8 cellular contexts compared by ENCODE assay signal in the genomic region with DNA sequence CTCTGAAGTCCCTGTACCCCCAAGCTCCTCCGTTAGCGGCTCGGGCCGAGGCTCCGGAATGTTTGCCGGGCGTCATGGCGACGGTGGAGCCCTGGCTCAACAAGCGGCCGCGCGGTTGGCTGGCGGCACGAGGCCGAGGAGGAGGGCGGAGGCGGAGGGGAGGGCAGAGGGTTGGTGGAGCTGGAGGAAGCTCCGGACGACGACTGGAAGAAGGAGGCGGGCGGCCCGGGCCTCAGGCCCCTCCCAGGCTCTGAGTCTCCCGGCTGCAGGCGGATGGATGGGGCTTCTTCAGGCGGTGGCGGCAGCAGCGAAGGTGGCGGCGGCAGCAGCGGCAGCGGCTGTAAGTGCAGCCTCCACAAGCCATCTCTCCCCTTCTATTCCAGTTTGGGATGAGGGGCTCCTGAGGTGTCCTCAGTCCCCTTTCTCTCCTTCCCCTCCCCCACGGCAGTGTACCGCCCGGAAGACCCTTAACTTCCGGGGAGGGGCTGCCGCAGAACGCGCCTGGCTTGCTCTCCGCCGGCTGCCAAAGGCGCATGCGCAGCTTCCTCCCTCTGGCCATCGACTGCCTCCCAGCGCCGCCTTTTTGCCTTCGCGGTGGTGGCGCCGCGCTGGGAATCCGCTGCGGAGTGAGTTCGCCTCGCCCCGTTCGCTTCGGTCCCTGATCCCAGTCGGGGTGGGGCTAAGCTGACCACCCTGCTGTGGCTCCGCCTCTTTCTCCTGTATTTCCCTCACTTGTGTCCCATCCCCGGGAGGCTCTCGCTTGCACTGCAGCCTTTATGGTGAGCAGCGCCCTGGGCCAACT.
DNase-seq lines count a peak whose midpoint lies in the region; ATAC-seq lines count a peak whose summit lies in the region.

A gene with protein sequence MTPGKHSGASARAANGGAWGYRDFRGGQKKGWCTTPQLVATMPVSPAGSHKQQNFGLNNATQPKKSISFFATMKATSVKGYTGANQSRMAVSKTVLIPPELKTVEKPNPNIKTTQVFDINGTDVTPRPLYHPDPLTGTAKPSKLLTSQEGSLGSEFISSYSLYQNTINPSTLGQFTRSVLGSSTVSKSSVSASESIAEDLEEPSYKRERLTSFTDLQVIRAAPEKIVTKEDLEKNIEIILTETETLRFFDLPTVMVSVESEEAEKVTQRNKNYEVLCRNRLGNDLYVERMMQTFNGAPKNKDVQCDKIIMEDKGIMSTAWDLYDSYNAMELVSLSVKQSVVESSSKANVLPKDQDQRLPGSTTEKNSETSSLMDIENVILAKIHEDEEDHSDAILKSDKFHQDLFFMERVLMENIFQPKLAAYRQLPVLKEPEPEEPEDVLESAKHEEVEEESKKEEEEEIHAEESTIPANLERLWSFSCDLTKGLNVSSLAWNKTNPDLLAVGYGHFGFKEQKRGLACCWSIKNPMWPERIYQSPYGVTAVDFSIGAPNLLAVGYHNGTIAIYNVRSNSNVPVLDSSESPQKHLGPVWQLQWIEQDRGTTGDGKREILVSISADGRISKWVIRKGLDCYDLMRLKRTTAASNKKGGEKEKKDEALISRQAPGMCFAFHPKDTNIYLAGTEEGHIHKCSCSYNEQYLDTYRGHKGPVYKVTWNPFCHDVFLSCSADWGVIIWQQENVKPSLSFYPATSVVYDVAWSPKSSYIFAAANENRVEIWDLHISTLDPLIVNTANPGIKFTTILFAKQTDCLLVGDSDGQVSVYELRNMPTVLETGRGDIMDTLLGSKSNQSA (minus strand): TSS at position 101 of the 802 bp plus-strand sequence. CDS start 25 bp downstream, at position 76.
A gene (plus strand): TSS at position 235 of the 802 bp plus-strand sequence. CDS start 39 bp downstream, at position 274.

- H3K27ac ChIP-seq in BLaER1 (peak within 1 kb of the TSS; percentile 92), cingulate gyrus (ENCODE audit: low read depth, low read length) (peak within 1 kb of the TSS; percentile 96)

- peaks cover 22% of the 10 kb centered on the region for H4K20me1 ChIP-seq in BLaER1

- H3K9me3 ChIP-seq in BLaER1, result peaks cover 7% of the 10 kb centered on the region

- ATAC-seq in HG03457 (IDR thresholded peaks at IDR 0.05; ENCODE audit: unreplicated experiment), result peak; percentile 88

- H3K4me1 ChIP-seq in BLaER1, result peaks cover 53% of the 10 kb centered on the region

- H3K27me3 ChIP-seq in BLaER1, result no peaks in the 10 kb centered on the region

- H3K4me2 ChIP-seq in BLaER1, result peak within 1 kb of the TSS; percentile 93

- H3K36me3 ChIP-seq in BLaER1, result peaks cover 6% of the 10 kb centered on the region

- H3K9ac ChIP-seq in BLaER1, result peak within 1 kb of the TSS; percentile 85

- DNase-seq in GM19240 (ENCODE audit: insufficient read length, low spot score), result peak; percentile 93
- peak; percentile 96 to 97 for DNase-seq in NCI-H524 (lab: John Stamatoyannopoulos, UW)
- DNase-seq in activated CD4-positive, alpha-beta T cell treated with anti-CD3 and anti-CD28 coated beads for 4 hours, result peak; percentile 94 to 96
- DNase-seq in kidney glomerular epithelial cell (lab: John Stamatoyannopoulos, UW), result peak; percentile 98
- peak; percentile 96 for DNase-seq in stimulated activated CD4-positive, alpha-beta T cell treated with anti-CD3 and anti-CD28 coated beads, Interleukin-15, amount 100 ng/mL, for 48 hours (ENCODE audit: low read depth in 2 of 2)

- H3K4me3 ChIP-seq in BLaER1, result peak within 1 kb of the TSS; percentile 85

Comparison
In these comparisons a context has a peak if more than half of its experiments do, and no peak if none do; other contexts are left out.
1. Peak in every context shown above with its lines: DNase-seq, ATAC-seq, H3K4me3 ChIP-seq and H3K27ac ChIP-seq.